In the genomic region with DNA sequence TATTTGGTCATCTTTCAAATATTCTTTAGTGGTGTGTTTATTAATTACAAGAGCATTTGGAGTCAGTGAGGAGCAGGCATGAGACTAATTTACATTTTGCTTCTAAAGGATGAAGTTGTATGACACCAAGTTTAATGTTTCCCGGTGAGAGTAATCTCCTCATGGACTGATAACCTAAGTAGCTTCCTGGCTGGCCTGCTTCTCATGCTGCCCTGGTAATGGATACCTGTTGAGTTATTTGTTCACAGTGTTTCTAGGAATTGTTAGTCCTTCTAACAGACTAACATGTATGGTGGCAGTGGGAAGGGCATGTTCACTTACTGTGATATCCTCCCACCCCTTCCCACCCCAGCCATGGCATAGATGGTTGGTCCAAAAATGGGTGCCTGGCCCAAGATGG, we compare ENCODE assay signal across 17 cellular contexts.
DNase-seq lines count a peak whose midpoint lies in the region; ATAC-seq and TF ChIP-seq lines count a peak whose summit lies in the region.
"Had no signal": no experiment of that assay in that cellular context is flagged by ENCODE, and none has a peak within 500 bp of the region (broad histone marks: within the 10 kb centered on the region; RNA-seq: fewer than 3 reads in every experiment).

No MANE protein-coding gene starts in this region.

- H3K4me1 ChIP-seq in cardiac muscle cell (ENCODE audit: low read depth): peaks cover 42% of the 10 kb centered on the region
- peaks cover 19% of the 10 kb centered on the region for H3K4me1 ChIP-seq in endodermal cell (ENCODE audit: control insufficient read depth, insufficient read depth, low read length)
- H3K4me1 ChIP-seq in neuronal stem cell (ENCODE audit: control insufficient read depth in 2 of 2, insufficient read depth in 1 of 2, low read depth in 1 of 2, low read length in 2 of 2): peaks cover 29 to 39% of the 10 kb centered on the region in 2 donors
- no peaks in the 10 kb centered on the region for H3K4me1 ChIP-seq in psoas muscle

- no peak overlapping the region for H3K4me2 ChIP-seq in neuronal stem cell (ENCODE audit: insufficient read depth, low read length, poor library complexity, severe bottlenecking)

- no peak overlapping the region for H2AK5ac ChIP-seq in neuronal stem cell (ENCODE audit: low read depth, low read length)

- no peaks in the 10 kb centered on the region for H3K9me3 Mint-ChIP-seq in endodermal cell
- peaks cover 4% of the 10 kb centered on the region for H3K9me3 Mint-ChIP-seq in type B pancreatic cell
- H3K9me3 Mint-ChIP-seq: CD8-positive, alpha-beta memory T cell had no signal

- H3K4me3 ChIP-seq in cardiac muscle cell (no peak overlapping the region), endodermal cell (ENCODE audit: low read length) (no peak overlapping the region), neuronal stem cell (ENCODE audit: low read length in 2 of 2) (no peak overlapping the region), psoas muscle (no peak overlapping the region)
- H3K4me3 ChIP-seq: GM23248, HAP-1 had no signal

- H3K79me1 ChIP-seq in neuronal stem cell (ENCODE audit: low read depth, low read length): no peaks in the 10 kb centered on the region

- H3K36me3 Mint-ChIP-seq in endodermal cell (ENCODE audit: low read depth): no peaks in the 10 kb centered on the region
- H3K36me3 Mint-ChIP-seq in type B pancreatic cell: no peaks in the 10 kb centered on the region
- H3K36me3 Mint-ChIP-seq: CD4-positive, CD25-positive, alpha-beta regulatory T cell had no signal

- no peak overlapping the region for H3K23ac ChIP-seq in neuronal stem cell (ENCODE audit: low read depth, low read length, poor library complexity)

- no peaks in the 10 kb centered on the region for H3K36me3 ChIP-seq in cardiac muscle cell
- H3K36me3 ChIP-seq in endodermal cell (ENCODE audit: control insufficient read depth, insufficient read depth, low read length): no peaks in the 10 kb centered on the region
- no peaks in the 10 kb centered on the region for H3K36me3 ChIP-seq in neuronal stem cell (replicated peaks in 1 of 2; ENCODE audit: control insufficient read depth in 2 of 2, insufficient read depth in 2 of 2, low read length in 2 of 2)
- no peaks in the 10 kb centered on the region for H3K36me3 ChIP-seq in psoas muscle (ENCODE audit: insufficient read depth in 1 of 2, low read depth in 1 of 2)
- H3K36me3 ChIP-seq: HAP-1 had no signal

- no peak overlapping the region for H4K91ac ChIP-seq in neuronal stem cell (ENCODE audit: low read depth, low read length, poor library complexity)

- no peak overlapping the region for H2BK120ac ChIP-seq in neuronal stem cell (ENCODE audit: low read depth, low read length)

- intact Hi-C loops in left cardiac atrium (cut with DNase I) (no loop called here), psoas muscle (cut with DNase I) (no loop called here)

- H3K9me3 ChIP-seq in cardiac muscle cell (ENCODE audit: low read depth): no peaks in the 10 kb centered on the region
- no peaks in the 10 kb centered on the region for H3K9me3 ChIP-seq in endodermal cell (ENCODE audit: control insufficient read depth, low read length)
- H3K9me3 ChIP-seq in neuronal stem cell (replicated peaks in 1 of 2; ENCODE audit: control insufficient read depth in 2 of 2, insufficient read depth in 1 of 2, low read depth in 1 of 2, low read length in 2 of 2): no peaks in the 10 kb centered on the region
- no peaks in the 10 kb centered on the region for H3K9me3 ChIP-seq in psoas muscle
- H3K9me3 ChIP-seq: Caco-2, HAP-1 had no signal

- H3K18ac ChIP-seq in neuronal stem cell (ENCODE audit: low read length): peak overlapping the region; percentile 60

- H3K27ac ChIP-seq in cardiac muscle cell (peak overlapping the region; percentile 24), endodermal cell (ENCODE audit: low read depth, low read length) (no peak overlapping the region), neuronal stem cell (replicated peaks; ENCODE audit: low read length) (no peak overlapping the region), psoas muscle (no peak overlapping the region)
- H3K27ac ChIP-seq: GM23248, HL-60 had no signal

- 75% methylated on average over 1 of the region's 1 CpG; no CpG with 5 or more reads in 1 of the 2 experiments for WGBS in endodermal cell (ENCODE audit: insufficient coverage in 1 of 2, insufficient read length in 1 of 2), 2 experiments
- no CpG with 5 or more reads among the region's 1 CpG for WGBS in neuronal stem cell (ENCODE audit: extremely low coverage in 2 of 2, insufficient read length in 2 of 2, insufficient replicate concordance in 1 of 2), 2 donors
- 46 to 90% (median 82%) methylated on average over 1 of the region's 1 CpG for WGBS in psoas muscle, 3 donors

- H3K14ac ChIP-seq in neuronal stem cell (ENCODE audit: low read length): no peak overlapping the region

- H2BK15ac ChIP-seq in neuronal stem cell (ENCODE audit: low read length): no peak overlapping the region

- no peak overlapping the region for H2BK12ac ChIP-seq in neuronal stem cell (ENCODE audit: low read length)

- DNase-seq in cardiac muscle cell (ENCODE audit: low read depth in 1 of 2, low spot score in 1 of 2) (no peak), left cardiac atrium (no peak), endodermal cell (no peak), neuronal stem cell (ENCODE audit: low spot score) (no peak), type B pancreatic cell (ENCODE audit: extremely low spot score, unreplicated experiment) (no peak), psoas muscle (no peak), amniotic stem cell (lab: John Stamatoyannopoulos, UW) (no peak)
- DNase-seq: 8988T; C1 segment of cervical spinal cord; Caco-2; CD4-positive, CD25-positive, alpha-beta regulatory T cell; CD8-positive, alpha-beta memory T cell; GM23248; IMR-90 had no signal

- H2BK5ac ChIP-seq in neuronal stem cell (ENCODE audit: low read length): peak overlapping the region; percentile 80

- H3K9ac ChIP-seq in endodermal cell (ENCODE audit: extremely low read depth, low read length, poor library complexity, severe bottlenecking): no peak overlapping the region
- H3K9ac ChIP-seq in neuronal stem cell (ENCODE audit: low read depth, low read length, poor library complexity): no peak overlapping the region
- H3K9ac ChIP-seq: GM23248 had no signal

- H3K27me3 ChIP-seq in cardiac muscle cell (no peaks in the 10 kb centered on the region), endodermal cell (ENCODE audit: control insufficient read depth, insufficient read depth, low read length, poor library complexity, severe bottlenecking) (no peaks in the 10 kb centered on the region), neuronal stem cell (ENCODE audit: control insufficient read depth in 3 of 3, insufficient read depth in 3 of 3, low read depth in 1 of 3, low read length in 3 of 3) (no peaks in the 10 kb centered on the region), psoas muscle (ENCODE audit: insufficient read depth in 3 of 3, low read length in 2 of 3) (no peaks in the 10 kb centered on the region)

- no peak overlapping the region for H2AFZ ChIP-seq in neuronal stem cell (ENCODE audit: low read length)
- H2AFZ ChIP-seq: GM23248 had no signal

- ATAC-seq in left cardiac atrium (no peak), GM19023 (IDR thresholded peaks at IDR 0.05; ENCODE audit: unreplicated experiment) (no peak), psoas muscle (no peak)

- H3K27ac Mint-ChIP-seq in endodermal cell (peak overlapping the region; percentile 93), type B pancreatic cell (peak overlapping the region; percentile 2)
- H3K27ac Mint-ChIP-seq: CD4-positive, CD25-positive, alpha-beta regulatory T cell; CD8-positive, alpha-beta memory T cell had no signal

- no peak overlapping the region for H4K8ac ChIP-seq in neuronal stem cell (ENCODE audit: low read depth, low read length)

- peaks cover 50% of the 10 kb centered on the region for H3K4me1 Mint-ChIP-seq in endodermal cell
- H3K4me1 Mint-ChIP-seq in type B pancreatic cell (ENCODE audit: unreplicated experiment): peaks cover 58% of the 10 kb centered on the region
- H3K4me1 Mint-ChIP-seq: CD8-positive, alpha-beta memory T cell had no signal

- no peaks in the 10 kb centered on the region for H3K27me3 Mint-ChIP-seq in endodermal cell (ENCODE audit: insufficient read depth)
- no peaks in the 10 kb centered on the region for H3K27me3 Mint-ChIP-seq in type B pancreatic cell
- H3K27me3 Mint-ChIP-seq: CD4-positive, CD25-positive, alpha-beta regulatory T cell had no signal

- no peak overlapping the region for H3K4me3 Mint-ChIP-seq in endodermal cell
- peak overlapping the region; percentile 13 for H3K4me3 Mint-ChIP-seq in type B pancreatic cell
- H3K4me3 Mint-ChIP-seq: CD8-positive, alpha-beta memory T cell had no signal

- peak overlapping the region; percentile 67 for H3K4ac ChIP-seq in neuronal stem cell (ENCODE audit: low read length)

- TF ChIP-seq CTCF in cardiac muscle cell (IDR thresholded peaks at IDR 0.05; ENCODE audit: low read depth, low read length) (no peak), endodermal cell (conservative IDR thresholded peaks at IDR 0.05) (no peak), type B pancreatic cell (conservative IDR thresholded peaks at IDR 0.05) (no peak), psoas muscle (IDR thresholded peaks at IDR 0.05) (no peak)
